Comparison of ENCODE assay signal across 1 cellular context in the genomic region with DNA sequence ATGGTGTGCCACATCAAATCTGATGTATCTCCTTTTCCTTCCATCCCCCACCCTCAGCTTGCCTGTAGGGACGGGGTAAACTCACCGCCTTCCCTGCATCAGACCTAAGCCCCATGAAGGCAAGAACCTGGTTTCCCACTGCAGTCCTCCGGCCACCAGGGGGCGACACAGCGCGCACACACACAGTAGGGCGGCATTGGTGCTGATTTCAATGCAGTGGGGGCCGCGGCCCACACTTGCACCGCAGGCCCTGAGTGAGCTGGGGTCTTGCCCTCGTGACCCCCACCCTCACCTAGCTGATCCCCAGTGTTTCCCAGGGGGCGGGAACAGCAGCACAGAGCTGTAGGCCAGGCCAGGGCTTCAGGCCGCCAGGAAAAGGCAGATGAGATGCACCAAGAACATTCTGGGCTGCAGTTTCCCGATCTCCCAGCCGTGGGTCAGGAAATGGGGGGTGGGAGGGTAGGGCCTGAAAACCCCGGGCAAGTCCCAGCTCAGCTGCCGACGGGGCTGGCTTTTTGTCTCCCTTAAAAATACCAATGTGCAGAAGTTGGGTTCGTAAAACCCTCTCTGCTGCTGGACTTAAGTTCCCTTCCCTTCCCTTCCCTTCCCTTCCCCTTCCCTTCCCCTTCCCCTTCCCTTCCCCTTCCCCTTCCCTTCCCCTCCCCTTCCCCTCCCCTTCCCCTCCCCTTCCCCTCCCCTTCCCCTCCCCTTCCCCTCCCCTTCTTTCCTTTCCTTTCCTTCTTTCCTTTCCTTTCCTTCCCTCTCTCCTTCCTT.
TF ChIP-seq lines count a peak whose summit lies in the region.

No MANE protein-coding gene starts in this region.

TF ChIP-seq in SK-N-SH, 30 proteins besides CTCF, POLR2A, EP300 and RAD21 (continued from another document):
- TF ChIP-seq TEAD4 (IDR thresholded peaks at IDR 0.05; ENCODE audit: borderline replicate concordance, insufficient read depth) (no peak), SMC3 (IDR thresholded peaks at IDR 0.05; ENCODE audit: low read depth, low read length) (no peak), FOXJ3 (CRISPR knock-in tag; IDR thresholded peaks at IDR 0.05) (no peak), FOXM1 (IDR thresholded peaks at IDR 0.05; ENCODE audit: low read depth) (no peak), REST (IDR thresholded peaks at IDR 0.05; ENCODE audit: low read depth, low read length) (no peak), TCF12 (IDR thresholded peaks at IDR 0.05) (no peak), GATA2 (CRISPR knock-in tag; IDR thresholded peaks at IDR 0.05) (no peak), IRF3 (IDR thresholded peaks at IDR 0.05; ENCODE audit: low read depth, low read length) (no peak), YY1 (IDR thresholded peaks at IDR 0.05; ENCODE audit: low read depth) (no peak), TAF1 (IDR thresholded peaks at IDR 0.05; ENCODE audit: borderline replicate concordance, low read depth, low read length) (no peak), JUND (IDR thresholded peaks at IDR 0.05) (no peak)
- TF ChIP-seq, protein P1, sequence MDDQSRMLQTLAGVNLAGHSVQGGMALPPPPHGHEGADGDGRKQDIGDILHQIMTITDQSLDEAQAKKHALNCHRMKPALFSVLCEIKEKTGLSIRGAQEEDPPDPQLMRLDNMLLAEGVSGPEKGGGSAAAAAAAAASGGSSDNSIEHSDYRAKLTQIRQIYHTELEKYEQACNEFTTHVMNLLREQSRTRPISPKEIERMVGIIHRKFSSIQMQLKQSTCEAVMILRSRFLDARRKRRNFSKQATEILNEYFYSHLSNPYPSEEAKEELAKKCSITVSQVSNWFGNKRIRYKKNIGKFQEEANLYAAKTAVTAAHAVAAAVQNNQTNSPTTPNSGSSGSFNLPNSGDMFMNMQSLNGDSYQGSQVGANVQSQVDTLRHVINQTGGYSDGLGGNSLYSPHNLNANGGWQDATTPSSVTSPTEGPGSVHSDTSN (IDR thresholded peaks at IDR 0.05), result no peak
- TF ChIP-seq, protein P2, sequence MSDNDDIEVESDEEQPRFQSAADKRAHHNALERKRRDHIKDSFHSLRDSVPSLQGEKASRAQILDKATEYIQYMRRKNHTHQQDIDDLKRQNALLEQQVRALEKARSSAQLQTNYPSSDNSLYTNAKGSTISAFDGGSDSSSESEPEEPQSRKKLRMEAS (IDR thresholded peaks at IDR 0.05; ENCODE audit: low read depth), result no peak
TF ChIP-seq in SK-N-SH: peak in this region for 0.
